ENCODE assay signal across 31 cellular contexts in the genomic region with DNA sequence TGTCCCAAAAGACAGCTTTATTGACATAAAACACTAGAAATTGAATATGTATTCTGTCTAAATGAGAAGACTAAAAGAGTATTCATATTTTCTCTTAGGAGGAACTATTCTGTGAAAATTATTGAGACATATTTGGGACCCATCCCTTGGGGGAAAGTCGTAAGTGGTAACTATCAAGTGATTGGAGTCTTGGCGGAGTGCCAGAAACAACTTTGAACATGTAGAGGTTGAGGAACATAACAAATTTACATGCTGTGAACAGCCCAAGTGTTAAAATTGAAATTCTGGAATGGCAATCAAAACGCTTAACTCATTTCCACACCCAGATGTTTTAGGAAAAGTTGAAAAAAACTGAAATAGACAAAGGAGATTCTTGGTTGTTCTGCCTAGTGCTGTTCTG.
DNase-seq lines count a peak whose midpoint lies in the region; ATAC-seq and TF ChIP-seq lines count a peak whose summit lies in the region.
"Had no signal": no experiment of that assay in that cellular context is flagged by ENCODE, and none has a peak within 500 bp of the region (broad histone marks: within the 10 kb centered on the region; RNA-seq: fewer than 3 reads in every experiment).

No MANE protein-coding gene starts in this region.

- ATAC-seq in GM18873 (IDR thresholded peaks at IDR 0.05; ENCODE audit: low FRiP score, unreplicated experiment), result no peak
- ATAC-seq in GM21723 (IDR thresholded peaks at IDR 0.05; ENCODE audit: unreplicated experiment), result no peak
- no peak for ATAC-seq in HG02678 (IDR thresholded peaks at IDR 0.05; ENCODE audit: unreplicated experiment)
- ATAC-seq: HCT116; left lobe of liver; stimulated activated memory B cell treated with anti-CD40 and anti-IgM and Interleukin-4, amounts not matched to agents 10 μg/mL and 1 μg/mL and 100 μg/mL, for 72 hours had no signal

- H3K4me1 Mint-ChIP-seq in HFFc6 (ENCODE audit: low read depth), result no peaks in the 10 kb centered on the region
- H3K4me1 Mint-ChIP-seq: activated CD4-positive, alpha-beta T cell treated with anti-CD3 and anti-CD28 coated beads, Interleukin-2, amount 10 ng/mL, durations not matched to agents 24 days and 14 days; activated naive CD8-positive, alpha-beta T cell treated with anti-CD3 and anti-CD28 coated beads for 36 hours; neural crest cell; stimulated activated memory B cell treated with anti-CD40 and anti-IgM and Interleukin-4, amounts not matched to agents 10 μg/mL and 1 μg/mL and 100 μg/mL, for 72 hours had no signal

- H3K4me3 Mint-ChIP-seq in HFFc6, result no peak overlapping the region
- H3K4me3 Mint-ChIP-seq: activated CD4-positive, alpha-beta T cell treated with anti-CD3 and anti-CD28 coated beads, Interleukin-2, amount 10 ng/mL, durations not matched to agents 24 days and 14 days; activated naive CD8-positive, alpha-beta T cell treated with anti-CD3 and anti-CD28 coated beads for 36 hours; neural crest cell; stimulated activated memory B cell treated with anti-CD40 and anti-IgM and Interleukin-4, amounts not matched to agents 10 μg/mL and 1 μg/mL and 100 μg/mL, for 72 hours had no signal

- no peak overlapping the region for H3K27ac Mint-ChIP-seq in HFFc6
- H3K27ac Mint-ChIP-seq: activated CD4-positive, alpha-beta T cell treated with anti-CD3 and anti-CD28 coated beads, Interleukin-2, amount 10 ng/mL, durations not matched to agents 24 days and 14 days; activated naive CD8-positive, alpha-beta T cell treated with anti-CD3 and anti-CD28 coated beads for 36 hours; stimulated activated memory B cell treated with anti-CD40 and anti-IgM and Interleukin-4, amounts not matched to agents 10 μg/mL and 1 μg/mL and 100 μg/mL, for 72 hours had no signal

- no peaks in the 10 kb centered on the region for H3K36me3 Mint-ChIP-seq in HFFc6 (ENCODE audit: low read depth)
- H3K36me3 Mint-ChIP-seq: activated naive CD8-positive, alpha-beta T cell treated with anti-CD3 and anti-CD28 coated beads for 36 hours; stimulated activated memory B cell treated with anti-CD40 and anti-IgM and Interleukin-4, amounts not matched to agents 10 μg/mL and 1 μg/mL and 100 μg/mL, for 72 hours had no signal

- TF ChIP-seq EP300 in Ishikawa (IDR thresholded peaks at IDR 0.05; ENCODE audit: borderline replicate concordance), result no peak

- H3K9me3 Mint-ChIP-seq in HFFc6, result peaks cover 9% of the 10 kb centered on the region

- DNase-seq in DMS 273 (lab: John Stamatoyannopoulos, UW; ENCODE audit: unreplicated experiment) (peak; percentile 87), NCI-H82 (lab: John Stamatoyannopoulos, UW) (peak; percentile 44), epithelial cell of esophagus (ENCODE audit: low read depth) (peak; percentile 11), HFFc6 (no peak)
- DNase-seq: activated CD4-positive, alpha-beta T cell treated with anti-CD3 and anti-CD28 coated beads, Interleukin-2, amount 10 ng/mL, durations not matched to agents 24 days and 14 days; activated effector memory CD4-positive, alpha-beta T cell treated with Interleukin-2 at 50 U/mL for 16 hours; activated naive CD8-positive, alpha-beta T cell treated with anti-CD3 and anti-CD28 coated beads for 36 hours; activated T-cell treated with anti-CD3 and anti-CD28 coated beads, Interleukin-2, amount 50 U/mL, for 1 hour; aorta; COR-L47; DMS79; effector CD8-positive, alpha-beta T cell; GDM1; mesenchymal stem cell; MG63; NCI-H1417 treated with DMSO at 0.1 percent for 48 hours; NCI-H2081; stimulated activated CD4-positive, alpha-beta T cell treated with anti-CD3 and anti-CD28 coated beads, Interleukin-15, amount 100 ng/mL, for 24 hours; T1000 had no signal

- no peak overlapping the region for H3K4me3 ChIP-seq in epithelial cell of esophagus (ENCODE audit: low read length)
- H3K4me3 ChIP-seq: BLaER1 treated with 17β-estradiol and CSF1 and Interleukin-3, amounts not matched to agents 10 nM and 100 nM; coronary artery; MG63; ovary; SJSA1 had no signal

- H3K27me3 Mint-ChIP-seq in HFFc6 (ENCODE audit: insufficient read depth), result no peaks in the 10 kb centered on the region
- H3K27me3 Mint-ChIP-seq: activated CD4-positive, alpha-beta T cell treated with anti-CD3 and anti-CD28 coated beads, Interleukin-2, amount 10 ng/mL, durations not matched to agents 24 days and 14 days; activated naive CD8-positive, alpha-beta T cell treated with anti-CD3 and anti-CD28 coated beads for 36 hours; stimulated activated memory B cell treated with anti-CD40 and anti-IgM and Interleukin-4, amounts not matched to agents 10 μg/mL and 1 μg/mL and 100 μg/mL, for 72 hours had no signal

- no peak for TF ChIP-seq CTCF in epithelial cell of esophagus (IDR thresholded peaks at IDR 0.05; ENCODE audit: insufficient read depth, low read depth, low read length, missing control alignments)
- no peak for TF ChIP-seq CTCF in HFFc6 (IDR thresholded peaks at IDR 0.05)

- no peak for TF ChIP-seq RAD21 in Ishikawa (IDR thresholded peaks at IDR 0.05; ENCODE audit: low read depth)

TF ChIP-seq in Ishikawa, 13 proteins besides CTCF, POLR2A, EP300 and RAD21:
- TF ChIP-seq CREB1 (IDR thresholded peaks at IDR 0.05; ENCODE audit: low read depth) (no peak), NFIC (IDR thresholded peaks at IDR 0.05) (peak; percentile 63), TCF12 (IDR thresholded peaks at IDR 0.05; ENCODE audit: low read depth) (no peak)
